9 cellular contexts compared by ENCODE assay signal in the genomic region with DNA sequence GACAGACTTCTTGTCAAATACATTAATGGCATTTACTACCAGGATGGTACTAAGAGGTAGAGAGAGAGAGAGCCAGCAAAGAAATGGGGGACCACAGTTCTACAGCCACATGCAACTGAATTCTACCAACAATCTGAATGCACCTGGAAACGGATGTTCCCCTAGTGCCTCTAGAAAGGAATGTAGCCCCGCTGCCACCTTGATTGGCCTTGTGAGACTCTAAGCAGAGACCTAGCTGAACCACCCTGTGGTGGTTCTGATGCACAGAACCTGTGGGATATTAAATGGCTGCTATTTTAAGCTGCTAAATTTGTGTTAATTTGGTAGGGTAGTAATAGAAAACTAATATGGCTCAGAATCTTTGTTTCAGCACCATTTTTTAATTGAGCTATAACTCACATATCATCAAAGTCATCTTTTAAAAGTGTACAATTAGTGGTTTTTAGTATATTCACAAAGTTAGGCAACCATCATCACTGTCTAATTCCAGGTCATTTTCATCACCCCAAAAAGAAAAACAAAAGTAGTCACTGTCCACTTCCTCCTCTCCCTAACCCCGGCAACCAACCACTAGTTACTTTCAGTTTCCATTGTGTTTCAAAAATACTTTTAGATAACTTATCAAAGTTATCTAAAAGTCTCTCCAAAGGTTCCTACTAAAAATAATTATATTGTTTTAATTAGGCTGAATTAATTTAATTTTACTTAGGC. TPM values are rescaled to one million over a fixed set of nuclear protein-coding genes. Genes with fewer than 3 reads are reported as not detected.
DNase-seq lines count a peak whose midpoint lies in the region; ATAC-seq and TF ChIP-seq lines count a peak whose summit lies in the region.
"Had no signal": no experiment of that assay in that cellular context is flagged by ENCODE, and none has a peak within 500 bp of the region (broad histone marks: within the 10 kb centered on the region; RNA-seq: fewer than 3 reads in every experiment).

No MANE protein-coding gene starts in this region.

- peak overlapping the region; percentile 59 for H3K27ac ChIP-seq in HL-60 (replicated peaks)
- H3K27ac ChIP-seq: epithelial cell of prostate had no signal

- no peaks in the 10 kb centered on the region for H3K27me3 ChIP-seq in HL-60 (ENCODE audit: insufficient read depth, poor library complexity, severe bottlenecking)

- peaks cover 7% of the 10 kb centered on the region for H3K36me3 Mint-ChIP-seq in central memory CD8-positive, alpha-beta T cell (ENCODE audit: insufficient read depth)

- peaks cover 15% of the 10 kb centered on the region for H3K4me1 Mint-ChIP-seq in central memory CD8-positive, alpha-beta T cell

- no peaks in the 10 kb centered on the region for H3K27me3 Mint-ChIP-seq in central memory CD8-positive, alpha-beta T cell

- no peak for TF ChIP-seq CTCF in HL-60 (IDR thresholded peaks at IDR 0.05; ENCODE audit: insufficient read depth, low read length)

- H3K27ac Mint-ChIP-seq in central memory CD8-positive, alpha-beta T cell (ENCODE audit: low read depth) = peak overlapping the region; percentile 88

- peak; percentile 86 for ATAC-seq in GM21381 (IDR thresholded peaks at IDR 0.05; ENCODE audit: unreplicated experiment)
- peak; percentile 73 for ATAC-seq in central memory CD8-positive, alpha-beta T cell (replicated peaks; ENCODE audit: extremely low read depth, poor library complexity, severe bottlenecking)

- peak overlapping the region; percentile 20 for H3K4me3 ChIP-seq in HL-60 (replicated peaks; ENCODE audit: insufficient read depth, low read length)

- peak; percentile 41 for DNase-seq in EH (ENCODE audit: low read depth)
- peak in 1 of 2 experiments; percentile 11 for DNase-seq in HL-60 (ENCODE audit: low read depth in 1 of 2, low spot score in 1 of 2)
- no peak for DNase-seq in central memory CD8-positive, alpha-beta T cell (ENCODE audit: low spot score in 2 of 2)
- no peak for DNase-seq in NCI-H526 (lab: John Stamatoyannopoulos, UW)
- no peak for DNase-seq in occipital lobe (lab: John Stamatoyannopoulos, UW)
- no peak for DNase-seq in COR-L47 (lab: John Stamatoyannopoulos, UW)
- no peak for DNase-seq in RKO (ENCODE audit: low spot score)

- H3K9me3 Mint-ChIP-seq in central memory CD8-positive, alpha-beta T cell = no peaks in the 10 kb centered on the region

- peak overlapping the region; percentile 74 for H3K4me3 Mint-ChIP-seq in central memory CD8-positive, alpha-beta T cell

RNA-seq across cellular contexts. Expression of a gene that starts 51.7 kb away (rescaled TPM):
- total RNA-seq in occipital lobe = 65.4 TPM
